33 cellular contexts compared by ENCODE assay signal in the genomic region with DNA sequence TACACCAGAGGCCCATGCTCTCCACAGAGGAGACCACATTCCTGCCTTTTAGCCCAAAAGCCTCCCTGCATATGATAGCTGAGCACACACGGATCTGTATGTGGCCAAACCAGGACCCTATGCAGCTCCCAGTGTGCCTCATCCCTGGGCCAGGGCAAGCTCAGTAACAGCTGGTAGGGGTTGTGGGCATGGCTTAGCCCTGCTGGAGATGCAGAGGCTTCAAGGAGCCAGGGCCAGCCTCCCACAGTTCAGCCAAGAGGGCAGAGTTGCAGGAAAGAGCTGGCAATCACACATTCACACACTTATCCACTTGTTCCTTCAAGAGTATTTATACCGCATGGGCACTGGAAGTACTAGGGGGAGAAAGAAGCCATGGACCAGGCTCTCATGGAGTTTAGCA. TPM values are rescaled to one million over a fixed set of nuclear protein-coding genes. Genes with fewer than 3 reads are reported as not detected.
DNase-seq lines count a peak whose midpoint lies in the region; ATAC-seq and TF ChIP-seq lines count a peak whose summit lies in the region.
"Had no signal": no experiment of that assay in that cellular context is flagged by ENCODE, and none has a peak within 500 bp of the region (broad histone marks: within the 10 kb centered on the region; RNA-seq: fewer than 3 reads in every experiment).

No MANE protein-coding gene starts in this region.

- intact Hi-C loops in testis (cut with DNase I; ENCODE audit: low total_unique reads), result no loop called here

- H3K4me1 ChIP-seq in testis, result peaks cover 8% of the 10 kb centered on the region
- H3K4me1 ChIP-seq: foreskin keratinocyte had no signal

- no peaks in the 10 kb centered on the region for H3K9me3 ChIP-seq in testis
- H3K9me3 ChIP-seq: A549, esophagus squamous epithelium, heart right ventricle, SJCRH30, suprapubic skin, vagina had no signal

- no peak for DNase-seq in activated naive CD4-positive, alpha-beta T cell treated with Interleukin-2 at 50 U/mL for 16 hours
- DNase-seq in coronary artery (ENCODE audit: low spot score), result peak; percentile 80
- no peak for DNase-seq in mesothelial cell of epicardium (ENCODE audit: low spot score in 2 of 2, unreplicated experiment in 2 of 2)
- peak; percentile 10 for DNase-seq in testis
- no peak for DNase-seq in ecto neural progenitor cell (ENCODE audit: low spot score)
- DNase-seq: activated CD4-positive, alpha-beta T cell treated with anti-CD3 and anti-CD28 coated beads, Interleukin-2, amount 10 ng/mL, durations not matched to agents 24 days and 14 days; activated CD8-positive, alpha-beta memory T cell treated with anti-CD3 and anti-CD28 coated beads for 24 hours; activated naive CD8-positive, alpha-beta T cell treated with anti-CD3 and anti-CD28 coated beads, Interleukin-2, amount 50 U/mL, for 24 hours; activated T-cell treated with anti-CD3 and anti-CD28 coated beads for 4 hours; AML-193; CD4-positive, CD25-positive, alpha-beta regulatory T cell; central memory CD4-positive, alpha-beta T cell; esophagus squamous epithelium; foreskin keratinocyte; H9; mesenchymal stem cell; NCI-H1048; NCI-H2107; NCI-H748 treated with DMSO at 0.1 percent for 48 hours; SJCRH30; stimulated activated naive B cell treated with anti-CD40 and anti-IgM and Interleukin-4, amounts not matched to agents 10 μg/mL and 1 μg/mL and 100 μg/mL, for 72 hours had no signal

- H3K4me1 Mint-ChIP-seq in activated naive CD4-positive, alpha-beta T cell treated with anti-CD3 and anti-CD28 coated beads, Interleukin-2, amount 50 U/mL, for 24 hours, result peaks cover 10% of the 10 kb centered on the region
- H3K4me1 Mint-ChIP-seq in mesothelial cell of epicardium, result peaks cover 11% of the 10 kb centered on the region

- no peak overlapping the region for H3K4me3 Mint-ChIP-seq in activated naive CD4-positive, alpha-beta T cell treated with anti-CD3 and anti-CD28 coated beads, Interleukin-2, amount 50 U/mL, for 24 hours
- peak overlapping the region; percentile 24 for H3K4me3 Mint-ChIP-seq in mesothelial cell of epicardium
- H3K4me3 Mint-ChIP-seq: activated CD4-positive, alpha-beta T cell treated with anti-CD3 and anti-CD28 coated beads, Interleukin-2, amount 10 ng/mL, durations not matched to agents 24 days and 14 days; activated naive CD8-positive, alpha-beta T cell treated with anti-CD3 and anti-CD28 coated beads, Interleukin-2, amount 50 U/mL, for 24 hours; CD4-positive, CD25-positive, alpha-beta regulatory T cell; dendritic cell treated with granulocyte-macrophage colony-stimulating factor and Interleukin-4, amounts not matched to agents 40 ng/mL and 50 ng/mL, for 4 days; stimulated activated naive B cell treated with anti-CD40 and anti-IgM and Interleukin-4, amounts not matched to agents 10 μg/mL and 1 μg/mL and 100 μg/mL, for 72 hours had no signal

- H3K4me3 ChIP-seq in coronary artery (no peak overlapping the region), testis (no peak overlapping the region)
- H3K4me3 ChIP-seq: A549, esophagus squamous epithelium, K562, SJCRH30, suprapubic skin had no signal

- peak overlapping the region; percentile 20 for H3K27ac Mint-ChIP-seq in activated naive CD4-positive, alpha-beta T cell treated with anti-CD3 and anti-CD28 coated beads, Interleukin-2, amount 50 U/mL, for 24 hours
- no peak overlapping the region for H3K27ac Mint-ChIP-seq in mesothelial cell of epicardium
- H3K27ac Mint-ChIP-seq: activated CD4-positive, alpha-beta T cell treated with anti-CD3 and anti-CD28 coated beads, Interleukin-2, amount 10 ng/mL, durations not matched to agents 24 days and 14 days; activated naive CD8-positive, alpha-beta T cell treated with anti-CD3 and anti-CD28 coated beads, Interleukin-2, amount 50 U/mL, for 24 hours; CD4-positive, CD25-positive, alpha-beta regulatory T cell; dendritic cell treated with granulocyte-macrophage colony-stimulating factor and Interleukin-4, amounts not matched to agents 40 ng/mL and 50 ng/mL, for 4 days; H9; stimulated activated naive B cell treated with anti-CD40 and anti-IgM and Interleukin-4, amounts not matched to agents 10 μg/mL and 1 μg/mL and 100 μg/mL, for 72 hours had no signal

- no peaks in the 10 kb centered on the region for H3K27me3 ChIP-seq in testis
- H3K27me3 ChIP-seq: vagina had no signal

- H3K36me3 ChIP-seq in testis (ENCODE audit: low read depth, missing control alignments), result no peaks in the 10 kb centered on the region
- H3K36me3 ChIP-seq: esophagus squamous epithelium, heart right ventricle, SJCRH30, suprapubic skin, vagina, WERI-Rb-1 had no signal

- no peak for TF ChIP-seq POLR2A in testis (IDR thresholded peaks at IDR 0.05)

- no peaks in the 10 kb centered on the region for H3K36me3 Mint-ChIP-seq in activated naive CD4-positive, alpha-beta T cell treated with anti-CD3 and anti-CD28 coated beads, Interleukin-2, amount 50 U/mL, for 24 hours
- H3K36me3 Mint-ChIP-seq in mesothelial cell of epicardium, result no peaks in the 10 kb centered on the region
- H3K36me3 Mint-ChIP-seq: CD4-positive, CD25-positive, alpha-beta regulatory T cell; stimulated activated naive B cell treated with anti-CD40 and anti-IgM and Interleukin-4, amounts not matched to agents 10 μg/mL and 1 μg/mL and 100 μg/mL, for 72 hours had no signal

- H3K27me3 Mint-ChIP-seq in activated naive CD4-positive, alpha-beta T cell treated with anti-CD3 and anti-CD28 coated beads, Interleukin-2, amount 50 U/mL, for 24 hours, result peaks cover 20% of the 10 kb centered on the region
- peaks cover 61% of the 10 kb centered on the region for H3K27me3 Mint-ChIP-seq in mesothelial cell of epicardium (ENCODE audit: low read depth)

- TF ChIP-seq CTCF in coronary artery (IDR thresholded peaks at IDR 0.05), result no peak
- no peak for TF ChIP-seq CTCF in mesothelial cell of epicardium (IDR thresholded peaks at IDR 0.05; ENCODE audit: unreplicated experiment)
- TF ChIP-seq CTCF in testis (IDR thresholded peaks at IDR 0.05), result no peak

- no peak for ATAC-seq in GM19455 (IDR thresholded peaks at IDR 0.05; ENCODE audit: unreplicated experiment)
- ATAC-seq in GM18517 (IDR thresholded peaks at IDR 0.05; ENCODE audit: unreplicated experiment), result no peak
- ATAC-seq: A549; activated naive CD8-positive, alpha-beta T cell treated with anti-CD3 and anti-CD28 coated beads, Interleukin-2, amount 50 U/mL, for 24 hours; foreskin keratinocyte; K562; stimulated activated naive B cell treated with anti-CD40 and anti-IgM and Interleukin-4, amounts not matched to agents 10 μg/mL and 1 μg/mL and 100 μg/mL, for 72 hours had no signal

- no peaks in the 10 kb centered on the region for H3K9me3 Mint-ChIP-seq in activated naive CD4-positive, alpha-beta T cell treated with anti-CD3 and anti-CD28 coated beads, Interleukin-2, amount 50 U/mL, for 24 hours
- no peaks in the 10 kb centered on the region for H3K9me3 Mint-ChIP-seq in mesothelial cell of epicardium
- H3K9me3 Mint-ChIP-seq: activated CD4-positive, alpha-beta T cell treated with anti-CD3 and anti-CD28 coated beads, Interleukin-2, amount 10 ng/mL, durations not matched to agents 24 days and 14 days; activated naive CD8-positive, alpha-beta T cell treated with anti-CD3 and anti-CD28 coated beads, Interleukin-2, amount 50 U/mL, for 24 hours; CD4-positive, CD25-positive, alpha-beta regulatory T cell; dendritic cell treated with granulocyte-macrophage colony-stimulating factor and Interleukin-4, amounts not matched to agents 40 ng/mL and 50 ng/mL, for 4 days; H9; stimulated activated naive B cell treated with anti-CD40 and anti-IgM and Interleukin-4, amounts not matched to agents 10 μg/mL and 1 μg/mL and 100 μg/mL, for 72 hours had no signal

- WGBS in testis, 2 donors, result 85 to 94% methylated on average over 1 to 2 of the region's 2 CpGs

- peak overlapping the region in 1 of 2 donors; percentile 65 for H3K27ac ChIP-seq in coronary artery
- no peak overlapping the region for H3K27ac ChIP-seq in testis
- H3K27ac ChIP-seq: A549, foreskin keratinocyte, SJCRH30, suprapubic skin, vagina, WERI-Rb-1 had no signal

RNA-seq across cellular contexts. Expression of gene LIMS2, which starts 1.6 kb away (rescaled TPM):
- 11.9 to 13.0 TPM (median 11.9 TPM) in 3 replicates for total RNA-seq in mesothelial cell of epicardium
- total RNA-seq in testis, result 10 to 100 TPM; 19.0 to 19.3 TPM
- polyA plus RNA-seq in testis (ENCODE audit: insufficient read depth, low read depth, low replicate concordance), result 23.6 TPM

RNA-seq across cellular contexts. Expression of gene SFT2D3, which starts 24.4 kb away (rescaled TPM):
- total RNA-seq in mesothelial cell of epicardium (11.6 to 12.9 TPM (median 12.1 TPM) in 3 replicates), testis (10 to 100 TPM; 12.9 to 13.2 TPM)
- 7.4 TPM for polyA plus RNA-seq in testis (ENCODE audit: insufficient read depth, low read depth, low replicate concordance)

RNA-seq across cellular contexts. Expression of gene GPR17, which starts 31.0 kb away (rescaled TPM):
- not detected in 3 replicates for total RNA-seq in mesothelial cell of epicardium
- total RNA-seq in testis, result under 1 TPM in 1 of 2 donors, not detected in 1; 0.25 TPM
- polyA plus RNA-seq in testis (ENCODE audit: insufficient read depth, low read depth, low replicate concordance), result 0.29 TPM
- total RNA-seq: activated CD4-positive, alpha-beta T cell treated with anti-CD3 and anti-CD28 coated beads, Interleukin-2, amount 10 ng/mL, durations not matched to agents 24 days and 14 days; CD4-positive, CD25-positive, alpha-beta regulatory T cell; esophagus squamous epithelium; foreskin keratinocyte; K562; myocyte; omental fat pad; SJCRH30; vagina had no signal
- polyA plus RNA-seq: A549; CD4-positive, CD25-positive, alpha-beta regulatory T cell; foreskin keratinocyte; K562 had no signal

Comparison
In these comparisons a context has a peak if more than half of its experiments do, and no peak if none do; other contexts are left out.
1. DNase-seq: peak in coronary artery (single experiment) and testis (single experiment); none in activated naive CD4-positive, alpha-beta T cell treated with Interleukin-2 at 50 U/mL for 16 hours (single experiment), mesothelial cell of epicardium (0 of 2) and ecto neural progenitor cell (single experiment).